9 cellular contexts compared by ENCODE assay signal in the genomic region with DNA sequence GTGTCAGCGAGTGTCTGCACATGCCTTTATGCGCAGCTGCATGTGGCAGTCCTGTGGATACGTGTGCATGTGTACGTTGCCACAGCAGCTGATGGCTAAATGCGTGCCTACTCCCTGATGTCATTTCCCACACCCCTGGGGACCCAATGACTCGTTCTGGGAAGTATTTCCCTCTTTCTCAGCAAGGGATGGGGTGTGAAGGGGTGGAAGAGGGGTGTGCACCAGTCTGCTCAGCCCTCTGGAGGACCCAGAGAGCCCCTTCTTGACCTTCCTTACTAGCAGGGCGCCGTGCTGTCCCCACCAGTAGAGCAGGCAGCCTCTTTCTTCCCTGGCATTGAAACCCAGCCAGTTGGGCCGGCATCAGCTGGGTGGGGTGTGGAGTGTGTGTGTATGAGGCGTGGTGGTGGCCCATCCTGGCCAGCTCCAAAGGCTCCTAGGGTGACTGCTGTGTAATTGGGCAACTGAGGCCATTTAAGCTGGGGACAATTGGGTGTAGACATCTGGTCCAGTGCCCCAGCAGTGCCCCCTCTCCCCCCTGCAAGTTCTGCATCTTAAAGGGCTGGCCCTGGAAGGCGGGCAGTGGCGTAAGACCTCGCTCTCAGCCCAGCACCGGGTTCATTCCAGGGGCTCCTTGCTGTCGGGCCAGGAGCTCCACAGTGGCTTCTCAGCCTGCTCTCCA. TPM values are rescaled to one million over a fixed set of nuclear protein-coding genes. Genes with fewer than 3 reads are reported as not detected.
DNase-seq lines count a peak whose midpoint lies in the region; ATAC-seq and TF ChIP-seq lines count a peak whose summit lies in the region.
"Had no signal": no experiment of that assay in that cellular context is flagged by ENCODE, and none has a peak within 500 bp of the region (broad histone marks: within the 10 kb centered on the region; RNA-seq: fewer than 3 reads in every experiment).

No MANE protein-coding gene starts in this region.

- no peak overlapping the region for H3K4me3 ChIP-seq in epithelial cell of proximal tubule (ENCODE audit: low read depth, low read length)

- TF ChIP-seq CTCF in epithelial cell of proximal tubule (conservative IDR thresholded peaks at IDR 0.05; ENCODE audit: low read depth, low read length), result no peak

- no peak for ATAC-seq in HG03139 (IDR thresholded peaks at IDR 0.05; ENCODE audit: unreplicated experiment)
- no peak for ATAC-seq in GM21528 (IDR thresholded peaks at IDR 0.05; ENCODE audit: low FRiP score, unreplicated experiment)

- peak; percentile 94 for DNase-seq in AG20443 (ENCODE audit: low spot score)
- DNase-seq in NCI-H460 (ENCODE audit: extremely low read depth, low read depth), result peak; percentile 80
- DNase-seq in epithelial cell of proximal tubule (ENCODE audit: low read depth), result peak; percentile 51
- DNase-seq in non-pigmented ciliary epithelial cell (ENCODE audit: low read depth), result peak; percentile 98
- no peak for DNase-seq in NCI-H1092 treated with DMSO at 0.1 percent for 48 hours (lab: John Stamatoyannopoulos, UW)
- DNase-seq in retina, result no peak
- DNase-seq: nephron progenitor cell had no signal

RNA-seq across cellular contexts. Expression of gene SNX33, which starts 19.2 kb away (rescaled TPM):
- 8.2 and 10.0 TPM in 2 replicates for total RNA-seq in NCI-H460 (2014; rRNA removed; shearing (Covaris generic))
- 7.4 and 7.7 TPM in 2 replicates for polyA plus RNA-seq in NCI-H460 (2014; cell fraction: nucleus; rRNA removed)
- total RNA-seq in epithelial cell of proximal tubule, result 6.7 and 13.5 TPM in 2 replicates

RNA-seq across cellular contexts. Expression of gene IMP3, which starts 26.9 kb away (rescaled TPM):
- 59.8 and 68.6 TPM in 2 replicates for total RNA-seq in NCI-H460 (2014; rRNA removed; shearing (Covaris generic))
- polyA plus RNA-seq in NCI-H460 (2014; cell fraction: nucleus; rRNA removed), result 159 and 176 TPM in 2 replicates
- total RNA-seq in epithelial cell of proximal tubule, result 73.9 and 136 TPM in 2 replicates

RNA-seq across cellular contexts. Expression of gene SNUPN, which starts 41.4 kb away (rescaled TPM):
- total RNA-seq in NCI-H460 (2014; rRNA removed; shearing (Covaris generic)), result 24.0 and 24.1 TPM in 2 replicates
- 21.6 and 24.3 TPM in 2 replicates for polyA plus RNA-seq in NCI-H460 (2014; cell fraction: nucleus; rRNA removed)
- total RNA-seq in epithelial cell of proximal tubule, result 22.5 and 23.8 TPM in 2 replicates

RNA-seq across cellular contexts. Expression of gene CSPG4, which starts 45.7 kb away (rescaled TPM):
- total RNA-seq in NCI-H460 (2014; rRNA removed; shearing (Covaris generic)), result 0.10 and 0.20 TPM in 2 replicates
- 0.02 TPM in 1 of 2 replicates, not detected in the other for polyA plus RNA-seq in NCI-H460 (2014; cell fraction: nucleus; rRNA removed)
- total RNA-seq in epithelial cell of proximal tubule, result 1.2 and 2.1 TPM in 2 replicates

Comparison
In these comparisons a context has a peak if more than half of its experiments do, and no peak if none do; other contexts are left out.
1. DNase-seq: peak in AG20443 (single experiment), NCI-H460 (single experiment), epithelial cell of proximal tubule (single experiment) and non-pigmented ciliary epithelial cell (single experiment); none in NCI-H1092 treated with DMSO at 0.1 percent for 48 hours (single experiment) and retina (single experiment).